ENCODE assay signal across 11 cellular contexts in the genomic region with DNA sequence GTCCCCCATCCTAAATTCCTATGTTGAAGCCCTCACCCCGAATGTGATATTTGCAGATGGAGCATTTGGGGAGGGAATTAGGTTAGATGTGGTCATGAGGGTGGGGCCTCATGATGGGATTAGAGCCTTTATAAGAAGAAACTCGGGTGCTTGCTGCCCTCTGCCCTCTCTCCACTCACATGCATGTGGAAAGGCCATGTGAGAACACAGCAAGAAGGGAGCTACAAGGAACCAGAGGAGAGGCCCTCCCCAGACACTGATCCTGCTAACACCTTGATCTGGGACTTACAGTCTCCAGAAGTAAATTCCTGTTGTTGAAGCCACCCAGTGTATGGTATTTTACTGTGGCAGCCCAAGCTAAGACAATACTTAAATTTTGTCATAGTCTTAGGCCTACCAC.
"Had no signal": no experiment of that assay in that cellular context is flagged by ENCODE, and none has a peak within 500 bp of the region (broad histone marks: within the 10 kb centered on the region; RNA-seq: fewer than 3 reads in every experiment).

No MANE protein-coding gene starts in this region.

- H3K27me3 ChIP-seq: transverse colon had no signal

- H3K9me3 ChIP-seq: transverse colon had no signal

- DNase-seq: activated CD4-positive, alpha-beta T cell treated with anti-CD3 and anti-CD28 coated beads, Interleukin-2, amount 10 ng/mL, durations not matched to agents 7 days and 5 days; activated CD4-positive, CD25-positive, alpha-beta regulatory T cell; activated CD8-positive, alpha-beta memory T cell treated with anti-CD3 and anti-CD28 coated beads for 24 hours; left ventricle myocardium superior; nephron progenitor cell; stimulated activated CD4-positive, alpha-beta T cell treated with anti-CD3 and anti-CD28 coated beads, Interleukin-15, amount 100 ng/mL, for 24 hours; stimulated activated CD4-positive, alpha-beta T cell treated with anti-CD3 and anti-CD28 coated beads, Interleukin-4, amount 100 ng/mL, for 24 hours; stimulated activated naive CD8-positive, alpha-beta T cell treated with anti-CD3 and anti-CD28 coated beads, Interleukin-15, amount 100 ng/mL, for 72 hours; transverse colon had no signal

- H3K4me3 ChIP-seq: transverse colon had no signal

- H3K27ac ChIP-seq: transverse colon had no signal

- H3K27me3 Mint-ChIP-seq: activated CD4-positive, alpha-beta T cell treated with anti-CD3 and anti-CD28 coated beads, Interleukin-2, amount 10 ng/mL, durations not matched to agents 7 days and 5 days; stimulated activated naive CD8-positive, alpha-beta T cell treated with anti-CD3 and anti-CD28 coated beads, Interleukin-15, amount 100 ng/mL, for 72 hours had no signal

- H3K27ac Mint-ChIP-seq: T-helper 1 cell treated with Interleukin-12 subunit alpha and Interleukin-12 subunit beta and Interleukin-4 antibody, amounts not matched to agents 30 μg/mL and 1 μg/mL, for 36 hours had no signal

- ATAC-seq: left ventricle myocardium superior had no signal

- H3K4me3 Mint-ChIP-seq: activated CD4-positive, alpha-beta T cell treated with anti-CD3 and anti-CD28 coated beads, Interleukin-2, amount 10 ng/mL, durations not matched to agents 7 days and 5 days; nephron progenitor cell; stimulated activated naive CD8-positive, alpha-beta T cell treated with anti-CD3 and anti-CD28 coated beads, Interleukin-15, amount 100 ng/mL, for 72 hours; T-helper 1 cell treated with Interleukin-12 subunit alpha and Interleukin-12 subunit beta and Interleukin-4 antibody, amounts not matched to agents 30 μg/mL and 1 μg/mL, for 36 hours had no signal

- H3K9me3 Mint-ChIP-seq: activated CD4-positive, alpha-beta T cell treated with anti-CD3 and anti-CD28 coated beads, Interleukin-2, amount 10 ng/mL, durations not matched to agents 7 days and 5 days; activated T-helper 2 cell treated with anti-CD3 and anti-CD28 coated beads, Interferon-gamma antibody, Interleukin-2, Interleukin-4, amounts not matched to agents 10 μg/mL and 5 μg/mL and 100 μg/mL, durations not matched to agents 14 hours and 24 hours and 36 hours; nephron progenitor cell; stimulated activated naive CD8-positive, alpha-beta T cell treated with anti-CD3 and anti-CD28 coated beads, Interleukin-15, amount 100 ng/mL, for 72 hours; T-helper 1 cell treated with Interleukin-12 subunit alpha and Interleukin-12 subunit beta and Interleukin-4 antibody, amounts not matched to agents 30 μg/mL and 1 μg/mL, for 36 hours had no signal
